ENCODE assay signal across 10 cellular contexts in genomic region chr3:71245052-71245488, GRCh38.
DNase-seq lines count a peak whose midpoint lies in the region; ATAC-seq, FAIRE-seq and TF ChIP-seq lines count a peak whose summit lies in the region.
"Had no signal": no experiment of that assay in that cellular context is flagged by ENCODE, and none has a peak within 500 bp of the region (broad histone marks: within the 10 kb centered on the region; RNA-seq: fewer than 3 reads in every experiment).

No MANE protein-coding gene starts in this region.

- no peaks in the 10 kb centered on the region for H3K27me3 Mint-ChIP-seq in osteocyte (ENCODE audit: unreplicated experiment)

- peak overlapping the region; percentile 88 for H3K27ac Mint-ChIP-seq in osteocyte (ENCODE audit: unreplicated experiment)
- H3K27ac Mint-ChIP-seq: activated T-helper 2 cell treated with anti-CD3 and anti-CD28 coated beads, Interferon-gamma antibody, Interleukin-2, Interleukin-4, amounts not matched to agents 10 μg/mL and 5 μg/mL and 100 μg/mL, durations not matched to agents 14 hours and 24 hours and 36 hours had no signal

- H3K4me3 Mint-ChIP-seq in osteocyte (ENCODE audit: unreplicated experiment) = peak overlapping the region; percentile 68

- peak overlapping the region; percentile 25; the same call in 1 of the 2 replicates for H3K4me3 ChIP-seq in SJCRH30

- no peak for ATAC-seq in HG03571 (IDR thresholded peaks at IDR 0.05; ENCODE audit: unreplicated experiment)

- DNase-seq in Daoy (ENCODE audit: low read depth) (peak; percentile 24), SJCRH30 (peak in 1 of 2 experiments; percentile 17), fibroblast of the conjunctiva (ENCODE audit: low read depth) (peak; percentile 42), osteocyte (ENCODE audit: extremely low spot score, unreplicated experiment) (no peak), iPS-NIHi11 (ENCODE audit: low spot score) (no peak), middle frontal gyrus (ENCODE audit: extremely low spot score, low spot score) (no peak), RCC 7860 (ENCODE audit: low spot score) (no peak)
- DNase-seq: DND-41 had no signal

- H3K9me3 ChIP-seq in SJCRH30 (replicated peaks) = no peaks in the 10 kb centered on the region

- H3K36me3 ChIP-seq in SJCRH30 = no peaks in the 10 kb centered on the region

- no peaks in the 10 kb centered on the region for H3K9me3 Mint-ChIP-seq in osteocyte (ENCODE audit: unreplicated experiment)
- H3K9me3 Mint-ChIP-seq: activated T-helper 2 cell treated with anti-CD3 and anti-CD28 coated beads, Interferon-gamma antibody, Interleukin-2, Interleukin-4, amounts not matched to agents 10 μg/mL and 5 μg/mL and 100 μg/mL, durations not matched to agents 14 hours and 24 hours and 36 hours had no signal

- FAIRE-seq in RCC 7860 (lab: Jason Lieb, UNC) = no peak

- TF ChIP-seq CTCF in osteocyte (IDR thresholded peaks at IDR 0.05) = no peak

- H3K27ac ChIP-seq in SJCRH30 = no peak overlapping the region

- H3K27me3 ChIP-seq in SJCRH30 = no peaks in the 10 kb centered on the region

- H3K4me1 ChIP-seq in SJCRH30 = 0 out of 2 replicates have a peak, but pooled peaks cover 3% of the 10 kb centered on the region

- peaks cover 2% of the 10 kb centered on the region for H3K36me3 Mint-ChIP-seq in osteocyte (ENCODE audit: unreplicated experiment)

- peaks cover 84% of the 10 kb centered on the region for H3K4me1 Mint-ChIP-seq in osteocyte (ENCODE audit: unreplicated experiment)

Comparison
In these comparisons a context has a peak if more than half of its experiments do, and no peak if none do; other contexts are left out.
1. DNase-seq: peak in Daoy (single experiment) and fibroblast of the conjunctiva (single experiment); none in osteocyte (single experiment), iPS-NIHi11 (single experiment), middle frontal gyrus (single experiment) and RCC 7860 (single experiment).